Comparison of ENCODE assay signal across 10 cellular contexts in the genomic region with DNA sequence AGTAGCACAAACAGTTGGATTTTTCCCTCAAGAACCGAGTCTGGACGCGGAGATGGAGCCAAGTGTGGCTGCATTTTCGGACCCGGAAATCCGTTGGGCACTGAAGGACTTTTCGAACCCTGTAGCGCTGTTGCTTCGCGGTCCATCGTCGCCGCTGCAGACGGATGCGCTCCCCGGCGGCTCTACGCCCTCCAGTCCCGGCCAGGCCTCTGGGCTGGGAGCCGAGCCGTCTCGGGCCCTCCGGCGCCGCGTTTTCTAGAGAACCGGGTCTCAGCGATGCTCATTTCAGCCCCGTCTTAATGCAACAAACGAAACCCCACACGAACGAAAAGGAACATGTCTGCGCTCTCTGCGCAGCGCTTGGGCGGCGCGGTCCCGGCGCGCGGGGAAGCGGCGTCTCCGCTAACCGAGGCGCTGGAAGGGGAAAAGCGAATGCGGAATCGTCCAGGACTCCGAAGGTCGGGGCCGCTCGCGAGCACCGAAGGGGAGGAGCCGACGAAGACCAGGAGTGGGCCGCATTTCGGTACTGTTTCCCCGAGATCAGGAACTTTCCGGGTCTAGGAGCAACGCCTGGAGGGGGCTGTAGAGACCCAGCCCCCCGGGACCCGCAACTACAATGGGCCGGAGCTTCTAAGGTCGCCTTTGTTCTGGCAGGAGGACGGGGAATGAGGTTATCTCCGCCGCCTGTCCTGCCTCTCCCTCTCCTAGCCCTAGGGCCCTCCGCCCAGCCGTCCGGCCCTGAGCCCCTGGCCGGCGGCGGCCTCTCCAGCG. TPM values are rescaled to one million over a fixed set of nuclear protein-coding genes. Genes with fewer than 3 reads are reported as not detected.
DNase-seq lines count a peak whose midpoint lies in the region; ATAC-seq and TF ChIP-seq lines count a peak whose summit lies in the region.
"Had no signal": no experiment of that assay in that cellular context is flagged by ENCODE, and none has a peak within 500 bp of the region (broad histone marks: within the 10 kb centered on the region; RNA-seq: fewer than 3 reads in every experiment).

No MANE protein-coding gene starts in this region.

- peaks cover 32% of the 10 kb centered on the region for H3K4me1 ChIP-seq in smooth muscle cell (ENCODE audit: low read depth)

- H3K36me3 ChIP-seq in smooth muscle cell (ENCODE audit: low read depth): no peaks in the 10 kb centered on the region

- ATAC-seq in SK-N-SH treated with all-trans-retinoic acid at 6 μM for 48 hours (peak; percentile 22), HG02642 (IDR thresholded peaks at IDR 0.05; ENCODE audit: poor library complexity, unreplicated experiment) (no peak)

- H3K9me3 ChIP-seq in smooth muscle cell (replicated peaks; ENCODE audit: low read depth): no peaks in the 10 kb centered on the region

- peak overlapping the region; percentile 75 for H3K4me2 ChIP-seq in smooth muscle cell

- no peak overlapping the region for H3K9ac ChIP-seq in smooth muscle cell (ENCODE audit: low read depth)

- H3K27me3 ChIP-seq in smooth muscle cell (ENCODE audit: low read depth): peaks cover 100% of the 10 kb centered on the region

- no peaks in the 10 kb centered on the region for H3K79me2 ChIP-seq in smooth muscle cell (ENCODE audit: low read depth)

- no peak overlapping the region for H3K27ac ChIP-seq in smooth muscle cell (ENCODE audit: low read depth)
- H3K27ac ChIP-seq: 22Rv1 had no signal

- H3F3A ChIP-seq in smooth muscle cell (ENCODE audit: low read depth): no peaks in the 10 kb centered on the region

- no peak overlapping the region for H2AFZ ChIP-seq in smooth muscle cell (ENCODE audit: low read depth)

- TF ChIP-seq CTCF in fibroblast of mammary gland (conservative IDR thresholded peaks at IDR 0.05; ENCODE audit: control insufficient read depth, insufficient read depth, low read depth, low read length) (no peak), smooth muscle cell (IDR thresholded peaks at IDR 0.05; ENCODE audit: borderline replicate concordance, insufficient read depth, poor library complexity, severe bottlenecking) (no peak)

- H3K4me3 ChIP-seq in fibroblast of mammary gland (ENCODE audit: control insufficient read depth, low read depth, low read length): no peak overlapping the region
- H3K4me3 ChIP-seq in smooth muscle cell: peak overlapping the region; percentile 36

- DNase-seq in DMS53 (lab: John Stamatoyannopoulos, UW) (peak; percentile 52), DMS53 treated with DMSO at 0.1 percent for 48 hours (lab: John Stamatoyannopoulos, UW; ENCODE audit: unreplicated experiment) (no peak), fibroblast of mammary gland (ENCODE audit: low read depth) (peak; percentile 14), smooth muscle cell (lab: John Stamatoyannopoulos, UW; ENCODE audit: unreplicated experiment) (no peak), DMS153 (lab: John Stamatoyannopoulos, UW) (no peak), NCI-H446 (lab: John Stamatoyannopoulos, UW) (no peak)

- 1% methylated on average over 76 of the region's 77 CpGs for WGBS in smooth muscle cell (ENCODE audit: low lambda C conversion rate)

- peaks cover 17% of the 10 kb centered on the region for H4K20me1 ChIP-seq in smooth muscle cell (ENCODE audit: low read depth)

TF ChIP-seq in SK-N-SH treated with all-trans-retinoic acid at 6 μM for 48 hours, 23 proteins besides CTCF, POLR2A, EP300 and RAD21:
- TF ChIP-seq, protein P1, sequence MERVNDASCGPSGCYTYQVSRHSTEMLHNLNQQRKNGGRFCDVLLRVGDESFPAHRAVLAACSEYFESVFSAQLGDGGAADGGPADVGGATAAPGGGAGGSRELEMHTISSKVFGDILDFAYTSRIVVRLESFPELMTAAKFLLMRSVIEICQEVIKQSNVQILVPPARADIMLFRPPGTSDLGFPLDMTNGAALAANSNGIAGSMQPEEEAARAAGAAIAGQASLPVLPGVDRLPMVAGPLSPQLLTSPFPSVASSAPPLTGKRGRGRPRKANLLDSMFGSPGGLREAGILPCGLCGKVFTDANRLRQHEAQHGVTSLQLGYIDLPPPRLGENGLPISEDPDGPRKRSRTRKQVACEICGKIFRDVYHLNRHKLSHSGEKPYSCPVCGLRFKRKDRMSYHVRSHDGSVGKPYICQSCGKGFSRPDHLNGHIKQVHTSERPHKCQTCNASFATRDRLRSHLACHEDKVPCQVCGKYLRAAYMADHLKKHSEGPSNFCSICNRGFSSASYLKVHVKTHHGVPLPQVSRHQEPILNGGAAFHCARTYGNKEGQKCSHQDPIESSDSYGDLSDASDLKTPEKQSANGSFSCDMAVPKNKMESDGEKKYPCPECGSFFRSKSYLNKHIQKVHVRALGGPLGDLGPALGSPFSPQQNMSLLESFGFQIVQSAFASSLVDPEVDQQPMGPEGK (CRISPR knock-in tag; IDR thresholded peaks at IDR 0.05; ENCODE audit: borderline replicate concordance): no peak
- TF ChIP-seq ZFP3 (CRISPR knock-in tag; IDR thresholded peaks at IDR 0.05) (no peak), ZNF8 (CRISPR knock-in tag; IDR thresholded peaks at IDR 0.05) (no peak), GLIS3 (CRISPR knock-in tag; IDR thresholded peaks at IDR 0.05) (no peak), ZNF565 (CRISPR knock-in tag; conservative IDR thresholded peaks at IDR 0.05; ENCODE audit: low read depth) (no peak), ZFP30 (CRISPR knock-in tag; IDR thresholded peaks at IDR 0.05) (no peak)
- TF ChIP-seq, protein P2, sequence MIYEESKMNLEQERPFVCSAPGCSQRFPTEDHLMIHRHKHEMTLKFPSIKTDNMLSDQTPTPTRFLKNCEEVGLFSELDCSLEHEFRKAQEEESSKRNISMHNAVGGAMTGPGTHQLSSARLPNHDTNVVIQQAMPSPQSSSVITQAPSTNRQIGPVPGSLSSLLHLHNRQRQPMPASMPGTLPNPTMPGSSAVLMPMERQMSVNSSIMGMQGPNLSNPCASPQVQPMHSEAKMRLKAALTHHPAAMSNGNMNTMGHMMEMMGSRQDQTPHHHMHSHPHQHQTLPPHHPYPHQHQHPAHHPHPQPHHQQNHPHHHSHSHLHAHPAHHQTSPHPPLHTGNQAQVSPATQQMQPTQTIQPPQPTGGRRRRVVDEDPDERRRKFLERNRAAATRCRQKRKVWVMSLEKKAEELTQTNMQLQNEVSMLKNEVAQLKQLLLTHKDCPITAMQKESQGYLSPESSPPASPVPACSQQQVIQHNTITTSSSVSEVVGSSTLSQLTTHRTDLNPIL (CRISPR knock-in tag; IDR thresholded peaks at IDR 0.05; ENCODE audit: low read depth): no peak
- TF ChIP-seq, protein P3, sequence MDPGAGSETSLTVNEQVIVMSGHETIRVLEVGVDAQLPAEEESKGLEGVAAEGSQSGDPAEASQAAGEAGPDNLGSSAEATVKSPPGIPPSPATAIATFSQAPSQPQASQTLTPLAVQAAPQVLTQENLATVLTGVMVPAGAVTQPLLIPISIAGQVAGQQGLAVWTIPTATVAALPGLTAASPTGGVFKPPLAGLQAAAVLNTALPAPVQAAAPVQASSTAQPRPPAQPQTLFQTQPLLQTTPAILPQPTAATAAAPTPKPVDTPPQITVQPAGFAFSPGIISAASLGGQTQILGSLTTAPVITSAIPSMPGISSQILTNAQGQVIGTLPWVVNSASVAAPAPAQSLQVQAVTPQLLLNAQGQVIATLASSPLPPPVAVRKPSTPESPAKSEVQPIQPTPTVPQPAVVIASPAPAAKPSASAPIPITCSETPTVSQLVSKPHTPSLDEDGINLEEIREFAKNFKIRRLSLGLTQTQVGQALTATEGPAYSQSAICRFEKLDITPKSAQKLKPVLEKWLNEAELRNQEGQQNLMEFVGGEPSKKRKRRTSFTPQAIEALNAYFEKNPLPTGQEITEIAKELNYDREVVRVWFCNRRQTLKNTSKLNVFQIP (CRISPR knock-in tag; IDR thresholded peaks at IDR 0.05; ENCODE audit: borderline replicate concordance, low read depth): no peak
- TF ChIP-seq, protein P4, sequence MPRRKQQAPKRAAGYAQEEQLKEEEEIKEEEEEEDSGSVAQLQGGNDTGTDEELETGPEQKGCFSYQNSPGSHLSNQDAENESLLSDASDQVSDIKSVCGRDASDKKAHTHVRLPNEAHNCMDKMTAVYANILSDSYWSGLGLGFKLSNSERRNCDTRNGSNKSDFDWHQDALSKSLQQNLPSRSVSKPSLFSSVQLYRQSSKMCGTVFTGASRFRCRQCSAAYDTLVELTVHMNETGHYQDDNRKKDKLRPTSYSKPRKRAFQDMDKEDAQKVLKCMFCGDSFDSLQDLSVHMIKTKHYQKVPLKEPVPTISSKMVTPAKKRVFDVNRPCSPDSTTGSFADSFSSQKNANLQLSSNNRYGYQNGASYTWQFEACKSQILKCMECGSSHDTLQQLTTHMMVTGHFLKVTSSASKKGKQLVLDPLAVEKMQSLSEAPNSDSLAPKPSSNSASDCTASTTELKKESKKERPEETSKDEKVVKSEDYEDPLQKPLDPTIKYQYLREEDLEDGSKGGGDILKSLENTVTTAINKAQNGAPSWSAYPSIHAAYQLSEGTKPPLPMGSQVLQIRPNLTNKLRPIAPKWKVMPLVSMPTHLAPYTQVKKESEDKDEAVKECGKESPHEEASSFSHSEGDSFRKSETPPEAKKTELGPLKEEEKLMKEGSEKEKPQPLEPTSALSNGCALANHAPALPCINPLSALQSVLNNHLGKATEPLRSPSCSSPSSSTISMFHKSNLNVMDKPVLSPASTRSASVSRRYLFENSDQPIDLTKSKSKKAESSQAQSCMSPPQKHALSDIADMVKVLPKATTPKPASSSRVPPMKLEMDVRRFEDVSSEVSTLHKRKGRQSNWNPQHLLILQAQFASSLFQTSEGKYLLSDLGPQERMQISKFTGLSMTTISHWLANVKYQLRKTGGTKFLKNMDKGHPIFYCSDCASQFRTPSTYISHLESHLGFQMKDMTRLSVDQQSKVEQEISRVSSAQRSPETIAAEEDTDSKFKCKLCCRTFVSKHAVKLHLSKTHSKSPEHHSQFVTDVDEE (CRISPR knock-in tag; IDR thresholded peaks at IDR 0.05): no peak

RNA-seq across cellular contexts. Expression of a gene that starts 3.2 kb away (rescaled TPM):
- not detected in 2 replicates for total RNA-seq in smooth muscle cell
- not detected in 2 replicates for polyA plus RNA-seq in smooth muscle cell
- total RNA-seq: aorta had no signal
- polyA plus RNA-seq: aorta had no signal

RNA-seq across cellular contexts. Expression of a gene that starts 33.3 kb away (rescaled TPM):
- total RNA-seq in smooth muscle cell: 4.1 and 8.4 TPM in 2 replicates
- polyA plus RNA-seq in smooth muscle cell: 13.2 and 15.8 TPM in 2 replicates

Comparison
In these comparisons a context has a peak if more than half of its experiments do, and no peak if none do; other contexts are left out.
1. DNase-seq: peak in DMS53 (single experiment) and fibroblast of mammary gland (single experiment); none in DMS53 treated with DMSO at 0.1 percent for 48 hours (single experiment), smooth muscle cell (single experiment), DMS153 (single experiment) and NCI-H446 (0 of 2).